Comparison of ENCODE assay signal across 2 cellular contexts in genomic region chr2:87754759-87755158, GRCh38. TPM values are rescaled to one million over a fixed set of nuclear protein-coding genes. Genes with fewer than 3 reads are reported as not detected.
"Had no signal": no experiment of that assay in that cellular context is flagged by ENCODE, and none has a peak within 500 bp of the region (broad histone marks: within the 10 kb centered on the region; RNA-seq: fewer than 3 reads in every experiment).

No MANE protein-coding gene starts in this region.

RNA-seq across cellular contexts. Expression of gene PLGLB2, which starts 6.9 kb away (rescaled TPM):
- total RNA-seq: HT-29 had no signal
- polyA plus RNA-seq: IgD-negative memory B cell had no signal
